ENCODE assay signal across 17 cellular contexts in the genomic region with DNA sequence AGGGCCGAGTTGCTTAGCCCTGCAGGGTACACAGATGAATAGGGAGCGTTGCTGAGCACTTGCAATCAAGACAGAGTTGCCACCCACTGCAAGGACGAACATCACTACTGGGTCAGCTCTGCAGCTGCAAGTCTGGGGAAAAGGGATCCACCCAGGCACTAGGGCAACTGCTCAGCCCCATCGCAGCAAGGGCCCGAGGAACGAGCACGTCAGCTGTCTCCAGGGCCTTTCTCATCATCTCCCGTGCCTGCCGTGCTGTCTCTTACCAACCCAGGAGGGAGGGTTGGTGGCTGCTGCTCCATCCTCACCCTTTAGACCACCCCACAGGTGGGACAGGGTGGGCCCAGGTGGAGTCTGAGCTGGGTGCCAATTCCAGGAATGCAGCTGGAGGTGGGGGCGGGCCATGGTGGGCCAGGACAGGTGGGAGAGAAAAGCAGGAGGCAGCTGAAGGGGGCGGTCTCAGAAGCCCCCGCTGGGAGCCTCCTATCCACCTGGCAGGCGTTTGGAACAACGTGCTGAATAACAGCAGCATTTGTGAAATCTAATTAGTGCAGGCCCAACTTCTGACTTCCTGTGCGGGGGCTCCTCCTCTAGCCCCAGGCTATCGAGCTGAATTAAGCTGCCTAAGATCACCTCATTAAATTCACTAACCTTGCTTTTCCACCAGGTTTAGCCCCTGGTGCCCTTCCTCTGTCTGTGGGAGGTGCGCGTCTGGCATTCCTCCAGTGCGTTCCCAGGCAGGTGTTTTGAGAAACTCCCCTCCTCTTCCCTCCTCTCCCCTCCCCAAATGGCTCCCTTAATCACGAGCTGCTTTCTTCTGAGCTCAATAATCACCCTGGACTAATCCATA.
A peak's percentile ranks its signal among the peaks of the same experiment; 100 is the strongest.
DNase-seq lines count a peak whose midpoint lies in the region; ATAC-seq and TF ChIP-seq lines count a peak whose summit lies in the region.
"Had no signal": no experiment of that assay in that cellular context is flagged by ENCODE, and none has a peak within 500 bp of the region (broad histone marks: within the 10 kb centered on the region; RNA-seq: fewer than 3 reads in every experiment).

No MANE protein-coding gene starts in this region.

- in situ Hi-C loops in GM23248 (cut with MboI): loop anchor here (10.0 to 25.0 kb wide), 2 partner anchors 467 to 729 kb away; no protein-coding TSS in a partner anchor

- WGBS in GM23248 (ENCODE audit: low coverage in 1 of 2, low lambda C conversion rate in 2 of 2, missing lambda C conversion rate in 2 of 2), 2 experiments: 72 to 74% methylated on average over 17 to 20 of the region's 20 CpGs

- H3K9me3 ChIP-seq in GM23248 (ENCODE audit: low read depth): no peaks in the 10 kb centered on the region

- no peak overlapping the region for H3K9ac ChIP-seq in GM23248

- peaks cover 25% of the 10 kb centered on the region for H3K27me3 ChIP-seq in foreskin keratinocyte
- H3K27me3 ChIP-seq in GM23248 (replicated peaks; ENCODE audit: insufficient read depth): no peaks in the 10 kb centered on the region

- no peaks in the 10 kb centered on the region for H3F3A ChIP-seq in GM23248 (ENCODE audit: insufficient read depth)

- DNase-seq in NCI-H1105 (lab: John Stamatoyannopoulos, UW): peak; percentile 33
- peak; percentile 99 for DNase-seq in NCI-H69 (lab: John Stamatoyannopoulos, UW)
- no peak for DNase-seq in foreskin keratinocyte
- no peak for DNase-seq in stimulated activated CD4-positive, alpha-beta T cell treated with anti-CD3 and anti-CD28 coated beads, Interleukin-4, amount 100 ng/mL, for 24 hours
- DNase-seq in NK-92 (lab: John Stamatoyannopoulos, UW; ENCODE audit: unreplicated experiment): no peak
- no peak for DNase-seq in GM23248
- DNase-seq in stimulated activated CD4-positive, alpha-beta T cell treated with anti-CD3 and anti-CD28 coated beads, Interleukin-15, amount 100 ng/mL, for 24 hours: no peak
- DNase-seq: activated CD4-positive, alpha-beta T cell treated with anti-CD3 and anti-CD28 coated beads, Interleukin-2, amount 50 U/mL, for 1 hour; activated naive CD4-positive, alpha-beta T cell; effector memory CD4-positive, alpha-beta T cell; naive thymus-derived CD4-positive, alpha-beta T cell; NCI-H1930; NK-92 treated with Interleukin-12 subunit alpha and Interleukin-12 subunit beta, amount 100 ng/mL, for 24 hours; stimulated activated CD4-positive, alpha-beta T cell treated with anti-CD3 and anti-CD28 coated beads, Interleukin-4, amount 100 ng/mL, for 4 hours had no signal

- H3K4me1 ChIP-seq in foreskin keratinocyte (no peaks in the 10 kb centered on the region), GM23248 (ENCODE audit: insufficient read depth) (0 out of 2 replicates have a peak, but pooled peaks cover 4% of the 10 kb centered on the region)

- no peaks in the 10 kb centered on the region for H4K20me1 ChIP-seq in GM23248 (ENCODE audit: insufficient read depth)

- ATAC-seq in GM21390 (IDR thresholded peaks at IDR 0.05; ENCODE audit: unreplicated experiment): peak; percentile 7
- peak; percentile 4 for ATAC-seq in foreskin keratinocyte
- ATAC-seq: naive thymus-derived CD4-positive, alpha-beta T cell had no signal

- no peaks in the 10 kb centered on the region for H3K79me2 ChIP-seq in GM23248 (ENCODE audit: insufficient read depth)

- no peaks in the 10 kb centered on the region for H3K9me2 ChIP-seq in GM23248 (ENCODE audit: insufficient read depth)

- H3K4me2 ChIP-seq in GM23248 (ENCODE audit: unreplicated experiment): no peak overlapping the region

- H3K4me3 ChIP-seq in GM23248: no peak overlapping the region
- H3K4me3 ChIP-seq: skin epidermis had no signal

- no peak for TF ChIP-seq CTCF in foreskin keratinocyte (conservative IDR thresholded peaks at IDR 0.05)

- H2AFZ ChIP-seq in GM23248: no peak overlapping the region

- H3K36me3 ChIP-seq in GM23248 (ENCODE audit: low read depth): no peaks in the 10 kb centered on the region

- no peak overlapping the region for H3K27ac ChIP-seq in foreskin keratinocyte
- H3K27ac ChIP-seq in GM23248: no peak overlapping the region
- H3K27ac ChIP-seq: RWPE1 had no signal

Comparison
In these comparisons a context has a peak if more than half of its experiments do, and no peak if none do; other contexts are left out.
1. DNase-seq: peak in NCI-H1105 (single experiment) and NCI-H69 (single experiment); none in foreskin keratinocyte (0 of 2), stimulated activated CD4-positive, alpha-beta T cell treated with anti-CD3 and anti-CD28 coated beads, Interleukin-4, amount 100 ng/mL, for 24 hours (single experiment), NK-92 (single experiment), GM23248 (single experiment) and stimulated activated CD4-positive, alpha-beta T cell treated with anti-CD3 and anti-CD28 coated beads, Interleukin-15, amount 100 ng/mL, for 24 hours (single experiment).